29 cellular contexts compared by ENCODE assay signal in genomic region chr19:32197896-32198882, GRCh38.
"Had no signal": no experiment of that assay in that cellular context is flagged by ENCODE, and none has a peak within 500 bp of the region (broad histone marks: within the 10 kb centered on the region; RNA-seq: fewer than 3 reads in every experiment).

No MANE protein-coding gene starts in this region.

- H3K9me3 ChIP-seq: adrenal gland, ascending aorta, breast epithelium, colonic mucosa had no signal

- DNase-seq: activated CD4-positive, alpha-beta memory T cell treated with anti-CD3 and anti-CD28 coated beads for 36 hours; activated CD4-positive, alpha-beta T cell treated with anti-CD3 and anti-CD28 coated beads for 36 hours; activated CD4-positive, alpha-beta T cell treated with anti-CD3 and anti-CD28 coated beads, Interleukin-2, amount 10 ng/mL, durations not matched to agents 24 days and 14 days; activated CD4-positive, CD25-positive, alpha-beta regulatory T cell; activated CD4-positive, CD25-positive, alpha-beta regulatory T cell treated with anti-CD3 and anti-CD28 coated beads, Interleukin-2, amount 50 U/mL, for 72 hours; activated CD8-positive, alpha-beta memory T cell treated with anti-CD3 and anti-CD28 coated beads, Interleukin-2, amount 10 ng/mL, durations not matched to agents 7 days and 5 days; activated CD8-positive, alpha-beta memory T cell treated with anti-CD3 and anti-CD28 coated beads, Interleukin-2, amount 50 U/mL, for 4 hours; activated CD8-positive, alpha-beta T cell treated with anti-CD3 and anti-CD28 coated beads, Interleukin-2, amount 10 ng/mL, durations not matched to agents 7 days and 5 days; activated effector memory CD4-positive, alpha-beta T cell treated with anti-CD3 and anti-CD28 coated beads, Interleukin-2, amount 50 U/mL, for 16 hours; activated naive CD4-positive, alpha-beta T cell treated with anti-CD3 and anti-CD28 coated beads for 36 hours; activated naive CD8-positive, alpha-beta T cell treated with anti-CD3 and anti-CD28 coated beads for 36 hours; activated naive CD8-positive, alpha-beta T cell treated with anti-CD3 and anti-CD28 coated beads, Interleukin-2, amount 50 U/mL, for 24 hours; activated T-cell treated with anti-CD3 and anti-CD28 coated beads, Interleukin-2, amount 50 U/mL, for 1 hour; activated T-cell treated with anti-CD3 and anti-CD28 coated beads, Interleukin-2, amount 50 U/mL, for 48 hours; adrenal gland; amygdala; central memory CD4-positive, alpha-beta T cell; cerebellar nuclear complex; dorsolateral prefrontal cortex; effector CD4-positive, alpha-beta T cell; effector memory CD8-positive, alpha-beta T cell; foreskin fibroblast; T-helper 1 cell; T-helper 17 cell had no signal

- H3K27ac ChIP-seq: adrenal gland, ascending aorta, breast epithelium, cardiac muscle cell, colonic mucosa, dorsolateral prefrontal cortex, epithelial cell of prostate had no signal

- H3K36me3 ChIP-seq: adrenal gland, ascending aorta, breast epithelium, cardiac muscle cell, colonic mucosa had no signal

- H3K27me3 ChIP-seq: adrenal gland, ascending aorta, cardiac muscle cell, colonic mucosa had no signal

- H3K4me3 ChIP-seq: adrenal gland, ascending aorta, breast epithelium, cardiac muscle cell, colonic mucosa, dorsolateral prefrontal cortex had no signal

- ATAC-seq: activated CD4-positive, alpha-beta T cell treated with anti-CD3 and anti-CD28 coated beads for 36 hours; activated CD8-positive, alpha-beta memory T cell treated with anti-CD3 and anti-CD28 coated beads, Interleukin-2, amount 10 ng/mL, durations not matched to agents 7 days and 5 days; activated CD8-positive, alpha-beta T cell treated with anti-CD3 and anti-CD28 coated beads, Interleukin-2, amount 10 ng/mL, durations not matched to agents 7 days and 5 days; activated naive CD8-positive, alpha-beta T cell treated with anti-CD3 and anti-CD28 coated beads, Interleukin-2, amount 50 U/mL, for 24 hours; effector memory CD8-positive, alpha-beta T cell; T-helper 17 cell had no signal

- H3K4me1 ChIP-seq: adrenal gland, ascending aorta, breast epithelium, colonic mucosa had no signal
